ENCODE assay signal across 12 cellular contexts in the genomic region with DNA sequence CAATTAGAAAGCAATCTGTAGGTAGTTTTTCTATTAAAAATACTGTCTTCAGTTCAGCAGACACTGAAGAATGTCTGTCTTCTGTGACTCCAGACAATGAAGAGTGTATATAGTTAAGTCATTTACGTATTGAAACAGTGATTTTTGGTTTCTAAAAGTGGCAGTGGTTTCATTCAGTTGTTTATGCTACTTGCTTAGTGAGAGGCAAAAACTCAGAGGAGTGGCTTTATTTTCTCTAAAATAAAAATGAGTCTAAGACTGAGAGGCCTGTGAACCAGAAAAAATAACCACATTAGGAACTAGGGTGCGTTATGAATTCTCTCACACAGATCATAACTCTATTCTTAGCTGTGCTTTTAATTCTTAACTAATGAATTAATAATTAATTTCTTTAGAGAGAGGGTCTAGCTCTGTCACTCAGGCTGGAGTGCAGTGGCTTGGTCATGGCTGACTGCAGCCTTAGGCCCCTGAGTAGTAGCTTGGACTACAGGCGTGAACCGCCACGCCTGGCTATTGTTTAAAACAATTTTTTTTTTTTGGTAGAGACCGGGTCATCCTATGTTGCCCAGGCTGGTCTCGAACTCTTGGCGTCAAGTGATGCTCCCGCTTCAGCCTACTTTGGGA. TPM values are rescaled to one million over a fixed set of nuclear protein-coding genes. Genes with fewer than 3 reads are reported as not detected.
A peak's percentile ranks its signal among the peaks of the same experiment; 100 is the strongest.
DNase-seq lines count a peak whose midpoint lies in the region; ATAC-seq, FAIRE-seq and TF ChIP-seq lines count a peak whose summit lies in the region.
"Had no signal": no experiment of that assay in that cellular context is flagged by ENCODE, and none has a peak within 500 bp of the region (broad histone marks: within the 10 kb centered on the region; RNA-seq: fewer than 3 reads in every experiment).

No MANE protein-coding gene starts in this region.

- H2BK5ac ChIP-seq in trophoblast cell (ENCODE audit: low read depth, low read length, poor library complexity) = no peak overlapping the region

- H2AFZ ChIP-seq in GM12878 (ENCODE audit: control insufficient read depth, low read depth, low read length) (no peak overlapping the region), trophoblast cell (ENCODE audit: insufficient read depth, low read length, poor library complexity) (no peak overlapping the region)

- no peak overlapping the region for H3K4ac ChIP-seq in trophoblast cell (ENCODE audit: low read depth, low read length)

- POLR2A ChIA-PET in GM12878 (lab: Charles Lee) = no interaction called here

- CTCF ChIA-PET in GM12878 (lab: Yijun Ruan, JAX) = no interaction called here

- DNase-seq in GM12878 (ENCODE audit: low read depth, low spot score) (peak; percentile 27), NCI-H524 (lab: John Stamatoyannopoulos, UW) (no peak), uterus (no peak), trophoblast cell (no peak)
- no peak for DNase-seq in activated CD4-positive, CD25-positive, alpha-beta regulatory T cell treated with anti-CD3 and anti-CD28 coated beads, Interleukin-2, amount 50 U/mL, for 72 hours
- DNase-seq: activated T-cell treated with anti-CD3 and anti-CD28 coated beads, Interleukin-2, amount 50 U/mL, for 48 hours; midbrain; NCI-H2029 treated with DMSO at 0.1 percent for 48 hours had no signal

- H3K27ac ChIP-seq in GM12878 (ENCODE audit: control insufficient read depth, insufficient read depth) = no peak overlapping the region
- no peak overlapping the region for H3K27ac ChIP-seq in uterus
- no peak overlapping the region for H3K27ac ChIP-seq in trophoblast cell (ENCODE audit: low read depth, low read length)
- H3K27ac ChIP-seq: suprapubic skin had no signal

- no peak overlapping the region for H3K4me2 ChIP-seq in GM12878 (ENCODE audit: control insufficient read depth, insufficient read depth)
- no peak overlapping the region for H3K4me2 ChIP-seq in trophoblast cell (ENCODE audit: low read length)

- in situ Hi-C loops in GM12878 (cut with MboI) = no loop called here

- H3K4me3 ChIP-seq in GM12878 = no peak overlapping the region
- H3K4me3 ChIP-seq in uterus = no peak overlapping the region
- H3K4me3 ChIP-seq in trophoblast cell (ENCODE audit: low read depth, low read length) = no peak overlapping the region
- H3K4me3 ChIP-seq: suprapubic skin had no signal

- no peak overlapping the region for H3K14ac ChIP-seq in trophoblast cell (ENCODE audit: low read length)

- TF ChIP-seq POLR2A in GM12878 (IDR thresholded peaks at IDR 0.05; ENCODE audit: low read depth, low read length) = no peak
- TF ChIP-seq POLR2A in uterus (IDR thresholded peaks at IDR 0.05) = no peak

- H3K23ac ChIP-seq in trophoblast cell (ENCODE audit: low read length) = no peak overlapping the region

- no peaks in the 10 kb centered on the region for H3K27me3 ChIP-seq in GM12878 (replicated peaks in 1 of 2; ENCODE audit: control insufficient read depth in 2 of 2, insufficient read depth in 2 of 2, low read length in 1 of 2)
- no peaks in the 10 kb centered on the region for H3K27me3 ChIP-seq in uterus
- H3K27me3 ChIP-seq in trophoblast cell (ENCODE audit: insufficient read depth, low read length) = no peaks in the 10 kb centered on the region
- H3K27me3 ChIP-seq: suprapubic skin had no signal

- no peaks in the 10 kb centered on the region for H3K79me1 ChIP-seq in trophoblast cell (ENCODE audit: low read length)

- no peak overlapping the region for H2AK5ac ChIP-seq in trophoblast cell (ENCODE audit: low read length)

- H3K79me2 ChIP-seq in GM12878 (ENCODE audit: control insufficient read depth, insufficient read depth, low read length) = no peaks in the 10 kb centered on the region
- no peaks in the 10 kb centered on the region for H3K79me2 ChIP-seq in trophoblast cell (ENCODE audit: control insufficient read depth, insufficient read depth, low read length, poor library complexity)

- no peak overlapping the region for H3K18ac ChIP-seq in trophoblast cell (ENCODE audit: low read length)

- no peak overlapping the region for H4K91ac ChIP-seq in trophoblast cell (ENCODE audit: low read depth, low read length)

- H4K20me1 ChIP-seq in GM12878 (ENCODE audit: control insufficient read depth, insufficient read depth) = no peaks in the 10 kb centered on the region

- TF ChIP-seq EP300 in GM12878 (IDR thresholded peaks at IDR 0.05; ENCODE audit: borderline replicate concordance in 1 of 2, control insufficient read depth in 1 of 2, low read depth in 2 of 2, low read length in 2 of 2) = peak in 1 of 2 experiments; percentile 29; a peak in 2 of 4 replicates

- H3K9ac ChIP-seq in GM12878 (ENCODE audit: control insufficient read depth, insufficient read depth, low read length) = no peak overlapping the region
- H3K9ac ChIP-seq in trophoblast cell (ENCODE audit: low read length) = no peak overlapping the region

- peak; percentile 78 for FAIRE-seq in GM12878 (lab: Jason Lieb, UNC)

- 62% methylated on average over 9 of the region's 9 CpGs for WGBS in GM12878 (ENCODE audit: insufficient coverage, insufficient replicate concordance, low lambda C conversion rate, missing lambda C conversion rate)
- WGBS in trophoblast cell (ENCODE audit: extremely low coverage, insufficient coverage, insufficient read length) = no CpG with 5 or more reads among the region's 9 CpGs

- TF ChIP-seq RAD21 in GM12878 (IDR thresholded peaks at IDR 0.05; ENCODE audit: insufficient read depth, low read depth, low read length) = no peak

- peak; percentile 96 for ATAC-seq in GM18868 (IDR thresholded peaks at IDR 0.05; ENCODE audit: unreplicated experiment)
- peak; percentile 99 for ATAC-seq in GM21526 (IDR thresholded peaks at IDR 0.05; ENCODE audit: low FRiP score, unreplicated experiment)
- peak; percentile 96 for ATAC-seq in HG03060 (IDR thresholded peaks at IDR 0.05; ENCODE audit: low read depth, unreplicated experiment)
- ATAC-seq in GM12878 = peak; percentile 88

- no peak overlapping the region for H4K8ac ChIP-seq in trophoblast cell (ENCODE audit: low read depth, low read length)

- H3K36me3 ChIP-seq in GM12878 (ENCODE audit: control insufficient read depth in 2 of 2, insufficient read depth in 2 of 2, low read length in 1 of 2) (no peaks in the 10 kb centered on the region), uterus (no peaks in the 10 kb centered on the region), trophoblast cell (ENCODE audit: control insufficient read depth in 1 of 2, insufficient read depth in 2 of 2, low read length in 2 of 2) (no peaks in the 10 kb centered on the region)
- H3K36me3 ChIP-seq: suprapubic skin had no signal

- H2BK12ac ChIP-seq in trophoblast cell (ENCODE audit: low read length) = no peak overlapping the region

- H4K12ac ChIP-seq in trophoblast cell (ENCODE audit: low read depth, low read length) = no peak overlapping the region

- SMC1A ChIA-PET in GM12878 (lab: Charles Lee; ENCODE audit: uncharacterized antibody, unreplicated experiment) = no interaction called here

- RAD21 ChIA-PET in GM12878 (lab: Charles Lee; ENCODE audit: unreplicated experiment) = no interaction called here

- no peak overlapping the region for H2BK120ac ChIP-seq in trophoblast cell (ENCODE audit: insufficient read depth, low read length, poor library complexity)

- H3K9me3 ChIP-seq in GM12878 (replicated peaks; ENCODE audit: control insufficient read depth, insufficient read depth, low read length) = no peaks in the 10 kb centered on the region
- H3K9me3 ChIP-seq in uterus = no peaks in the 10 kb centered on the region
- no peaks in the 10 kb centered on the region for H3K9me3 ChIP-seq in trophoblast cell (ENCODE audit: insufficient read depth, low read depth, low read length)
- H3K9me3 ChIP-seq: suprapubic skin had no signal

- H3K4me1 ChIP-seq in GM12878 (ENCODE audit: control insufficient read depth, insufficient read depth, low read length) (peaks cover 6% of the 10 kb centered on the region), uterus (no peaks in the 10 kb centered on the region), trophoblast cell (ENCODE audit: control insufficient read depth in 1 of 2, insufficient read depth in 2 of 2, low read length in 2 of 2) (no peaks in the 10 kb centered on the region)
- H3K4me1 ChIP-seq: suprapubic skin had no signal

- TF ChIP-seq CTCF in GM12878 (IDR thresholded peaks at IDR 0.05 in 2 of 3, conservative IDR thresholded peaks at IDR 0.05 in 1 of 3; ENCODE audit: control insufficient read depth in 2 of 3, extremely low read depth in 1 of 3, insufficient read depth in 1 of 3, low read depth in 3 of 3, low read length in 3 of 3) (no peak), uterus (IDR thresholded peaks at IDR 0.05) (no peak)

- BruUV-seq in GM12878 (replicated peaks; lab: Mats Ljungman, UMichigan) = no TSS peak

- intact Hi-C loops in GM12878 (cut with micrococcal nuclease; ENCODE audit: unreplicated experiment) = no loop called here
- intact Hi-C loops in uterus (cut with DNase I; ENCODE audit: low total_unique reads) = no loop called here

TF ChIP-seq in GM12878, 131 proteins besides CTCF, POLR2A, EP300 and RAD21 (continues in another document):
- TF ChIP-seq FOXM1 (IDR thresholded peaks at IDR 0.05; ENCODE audit: low read depth, low read length) = peak; percentile 58; the same call in 1 of the 2 replicates
- TF ChIP-seq, protein P1, sequence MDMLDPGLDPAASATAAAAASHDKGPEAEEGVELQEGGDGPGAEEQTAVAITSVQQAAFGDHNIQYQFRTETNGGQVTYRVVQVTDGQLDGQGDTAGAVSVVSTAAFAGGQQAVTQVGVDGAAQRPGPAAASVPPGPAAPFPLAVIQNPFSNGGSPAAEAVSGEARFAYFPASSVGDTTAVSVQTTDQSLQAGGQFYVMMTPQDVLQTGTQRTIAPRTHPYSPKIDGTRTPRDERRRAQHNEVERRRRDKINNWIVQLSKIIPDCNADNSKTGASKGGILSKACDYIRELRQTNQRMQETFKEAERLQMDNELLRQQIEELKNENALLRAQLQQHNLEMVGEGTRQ (IDR thresholded peaks at IDR 0.05; ENCODE audit: borderline replicate concordance, low read depth, low read length) = no peak

RNA-seq across cellular contexts. Expression of a gene that starts 31.4 kb away (rescaled TPM):
- not detected in 2 replicates for total RNA-seq in GM12878 (2013; cell fraction: nucleolus; rRNA removed)
- not detected in 2 replicates for total RNA-seq in GM12878 (2014; rRNA removed)
- not detected in 2 replicates for total RNA-seq in GM12878 (2014; rRNA removed; fragmentation: Illumina TruSeq; extraction: Trizol)
- total RNA-seq in GM12878 (2021) = not detected in 2 replicates
- not detected for polyA plus RNA-seq in GM12878 (2011; ENCODE audit: low read depth)
- polyA plus RNA-seq in GM12878 (2011; rRNA removed) = not detected in 2 replicates
- not detected in 2 replicates for polyA plus RNA-seq in GM12878 (2011; cell fraction: cytosol; rRNA removed)
- not detected in 2 replicates for polyA plus RNA-seq in GM12878 (2011; cell fraction: nucleus; rRNA removed)
- polyA plus RNA-seq in GM12878 (2012) = 0.01 TPM in 1 of 2 replicates, not detected in the other
- not detected in 2 replicates for polyA plus RNA-seq in GM12878 (2014; fragmentation: Illumina TruSeq; extraction: Trizol)
- polyA plus RNA-seq in GM12878 (2014; fragmentation: Nextera tagmentation; extraction: Ambion mirVana) = not detected
- not detected in 2 replicates for polyA plus RNA-seq in GM12878 (2014; rRNA removed)
- polyA plus RNA-seq in GM12878 (2016; fragmentation: Nextera tagmentation; extraction: Ambion mirVana) = not detected
- polyA minus RNA-seq in GM12878 (2011; rRNA and poly(A)+ RNA removed) = not detected in 2 replicates
- not detected in 2 replicates for polyA minus RNA-seq in GM12878 (2011; cell fraction: cytosol; rRNA and poly(A)+ RNA removed)
- polyA minus RNA-seq in GM12878 (2011; cell fraction: nucleus; rRNA and poly(A)+ RNA removed) = not detected in 2 replicates
- total RNA-seq in uterus = 1 to 10 TPM in 1 of 4 donors, not detected in 3; 1.9 TPM
- polyA plus RNA-seq in trophoblast cell (2013) = not detected in 2 replicates
- total RNA-seq: suprapubic skin had no signal
